ENCODE assay signal across 20 cellular contexts in genomic region chr13:40342901-40343300, GRCh38.
"Had no signal": no experiment of that assay in that cellular context is flagged by ENCODE, and none has a peak within 500 bp of the region (broad histone marks: within the 10 kb centered on the region; RNA-seq: fewer than 3 reads in every experiment).

No MANE protein-coding gene starts in this region.

- H3K27ac Mint-ChIP-seq: endodermal cell; natural killer cell; stimulated activated effector memory CD8-positive, alpha-beta T cell treated with anti-CD3 and anti-CD28 coated beads, Interleukin-12 subunit alpha, Interleukin-12 subunit beta, amount 100 ng/mL, for 72 hours had no signal

- H3K4me3 ChIP-seq: coronary artery, heart right ventricle, right atrium auricular region, suprapubic skin, thyroid gland, upper lobe of right lung, vagina had no signal

- H3K9me3 Mint-ChIP-seq: endodermal cell; natural killer cell; stimulated activated effector memory CD8-positive, alpha-beta T cell treated with anti-CD3 and anti-CD28 coated beads, Interleukin-12 subunit alpha, Interleukin-12 subunit beta, amount 100 ng/mL, for 72 hours had no signal

- H3K27me3 ChIP-seq: heart right ventricle, right atrium auricular region, suprapubic skin, thyroid gland, upper lobe of right lung, vagina had no signal

- DNase-seq: effector CD4-positive, alpha-beta T cell; endodermal cell; erythroblast; foreskin melanocyte; heart right ventricle; hypothalamus; kidney glomerular epithelial cell; mesendoderm; natural killer cell; posterior cingulate gyrus; stimulated activated CD4-positive, alpha-beta T cell treated with anti-CD3 and anti-CD28 coated beads, Interleukin-4, amount 100 ng/mL, for 1 hour; stimulated activated CD8-positive, alpha-beta memory T cell treated with anti-CD3 and anti-CD28 coated beads, Interleukin-4, amount 100 ng/mL, for 48 hours; stimulated activated naive CD8-positive, alpha-beta T cell treated with anti-CD3 and anti-CD28 coated beads, Interleukin-15, Interleukin-2, amounts not matched to agents 100 U/mL and 50 U/mL, for 24 hours; thyroid gland; upper lobe of right lung had no signal

- H3K4me3 Mint-ChIP-seq: endodermal cell; natural killer cell; stimulated activated effector memory CD8-positive, alpha-beta T cell treated with anti-CD3 and anti-CD28 coated beads, Interleukin-12 subunit alpha, Interleukin-12 subunit beta, amount 100 ng/mL, for 72 hours had no signal

- H3K36me3 ChIP-seq: heart right ventricle, right atrium auricular region, suprapubic skin, thyroid gland, upper lobe of right lung, vagina had no signal

- H3K4me1 Mint-ChIP-seq: natural killer cell; stimulated activated effector memory CD8-positive, alpha-beta T cell treated with anti-CD3 and anti-CD28 coated beads, Interleukin-12 subunit alpha, Interleukin-12 subunit beta, amount 100 ng/mL, for 72 hours had no signal

- H3K36me3 Mint-ChIP-seq: natural killer cell; stimulated activated effector memory CD8-positive, alpha-beta T cell treated with anti-CD3 and anti-CD28 coated beads, Interleukin-12 subunit alpha, Interleukin-12 subunit beta, amount 100 ng/mL, for 72 hours had no signal

- H3K9me3 ChIP-seq: heart right ventricle, right atrium auricular region, suprapubic skin, thyroid gland, upper lobe of right lung, vagina had no signal

- H3K27ac ChIP-seq: coronary artery, heart right ventricle, right atrium auricular region, suprapubic skin, thyroid gland, upper lobe of right lung, vagina had no signal

- H3K4me1 ChIP-seq: suprapubic skin, thyroid gland, vagina had no signal
